Comparison of ENCODE assay signal across 10 cellular contexts in the genomic region with DNA sequence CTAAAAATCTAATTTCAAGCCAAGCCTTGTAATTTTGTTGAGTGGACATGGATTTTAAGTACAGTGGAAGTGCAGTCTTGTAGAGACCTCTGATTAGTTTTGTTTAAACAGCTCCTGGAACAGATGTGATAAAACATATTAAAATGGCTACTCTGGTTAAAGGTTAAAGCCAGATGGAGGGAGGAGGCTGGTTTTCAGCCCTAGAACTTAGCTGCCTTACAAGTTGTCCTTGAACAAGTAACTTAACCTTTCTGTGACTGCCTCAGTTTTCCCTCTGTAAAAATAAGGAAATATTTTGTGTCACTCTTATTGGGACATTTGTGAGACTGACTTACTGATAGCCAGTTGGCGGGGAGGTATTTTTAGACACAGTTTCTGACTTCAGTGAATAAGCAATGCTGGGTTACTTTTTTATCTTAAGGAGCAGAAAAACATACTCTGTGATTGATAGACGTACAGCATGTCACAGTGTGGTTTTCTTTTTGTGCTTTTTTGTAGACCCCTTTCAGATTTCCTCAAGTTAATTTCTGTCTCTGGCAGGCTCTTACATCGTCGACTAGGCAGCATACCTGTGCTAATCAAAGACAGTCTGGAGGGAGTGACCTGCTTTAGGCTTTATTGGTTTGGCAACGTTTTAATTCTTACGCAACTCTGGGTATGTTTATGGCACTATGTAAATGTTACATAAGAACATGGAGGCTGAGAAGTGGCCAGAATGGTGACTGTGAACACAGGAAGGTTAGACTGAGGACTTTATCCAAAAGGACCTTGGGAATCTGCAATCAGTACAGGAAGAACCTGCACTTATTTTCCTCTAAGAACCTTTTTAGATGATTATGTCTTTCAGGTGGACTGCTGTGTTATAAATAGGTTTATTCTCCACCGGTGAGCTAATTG. TPM values are rescaled to one million over a fixed set of nuclear protein-coding genes. Genes with fewer than 3 reads are reported as not detected.
DNase-seq lines count a peak whose midpoint lies in the region; ATAC-seq and TF ChIP-seq lines count a peak whose summit lies in the region.
"Had no signal": no experiment of that assay in that cellular context is flagged by ENCODE, and none has a peak within 500 bp of the region (broad histone marks: within the 10 kb centered on the region; RNA-seq: fewer than 3 reads in every experiment).

No MANE protein-coding gene starts in this region.

- peaks cover 0 to 5% (median 0%) of the 10 kb centered on the region in 5 donors for H3K36me3 Mint-ChIP-seq in naive thymus-derived CD4-positive, alpha-beta T cell

- intact Hi-C loops in colonic mucosa (cut with DNase I) = no loop called here
- intact Hi-C loops in naive thymus-derived CD4-positive, alpha-beta T cell (cut with micrococcal nuclease) = loop anchor here (1.0 to 10.0 kb wide), 3 partner anchors 8 to 1053 kb away; partner anchors contain the start of gene EIF4B (in 1 of the 2)

- peaks cover 25 to 64% (median 58%) of the 10 kb centered on the region in 7 donors for H3K4me1 Mint-ChIP-seq in naive thymus-derived CD4-positive, alpha-beta T cell

- H3K36me3 ChIP-seq in Loucy (ENCODE audit: insufficient read depth, low read length) (no peaks in the 10 kb centered on the region), colonic mucosa (no peaks in the 10 kb centered on the region)
- H3K36me3 ChIP-seq in naive thymus-derived CD4-positive, alpha-beta T cell (ENCODE audit: control insufficient read depth in 2 of 3, insufficient read depth in 3 of 3, low read length in 3 of 3) = peaks cover 0 to 5% (median 0%) of the 10 kb centered on the region in 3 experiments

- H3F3A ChIP-seq in Loucy (ENCODE audit: low read depth) = no peaks in the 10 kb centered on the region

- peaks cover 0 to 37% (median 0%) of the 10 kb centered on the region in 5 donors for H3K27me3 Mint-ChIP-seq in naive thymus-derived CD4-positive, alpha-beta T cell

- H3K9me3 Mint-ChIP-seq in naive thymus-derived CD4-positive, alpha-beta T cell = peaks cover 0 to 2% (median 0%) of the 10 kb centered on the region in 11 donors
- H3K9me3 Mint-ChIP-seq: HFFc6 had no signal

- H3K27me3 ChIP-seq in Loucy (ENCODE audit: insufficient read depth, low read length, poor library complexity, severe bottlenecking) = peaks cover 5% of the 10 kb centered on the region
- H3K27me3 ChIP-seq in colonic mucosa = no peaks in the 10 kb centered on the region
- H3K27me3 ChIP-seq in naive thymus-derived CD4-positive, alpha-beta T cell (ENCODE audit: control insufficient read depth in 2 of 2, insufficient read depth in 2 of 2, low read length in 2 of 2) = no peaks in the 10 kb centered on the region

- TF ChIP-seq CTCF in AG10803 (conservative IDR thresholded peaks at IDR 0.05; ENCODE audit: low read length) (no peak), Loucy (conservative IDR thresholded peaks at IDR 0.05; ENCODE audit: low read length) (no peak), colonic mucosa (IDR thresholded peaks at IDR 0.05) (no peak)

- H3K4me1 ChIP-seq in Loucy (ENCODE audit: insufficient read depth, low read length, poor library complexity, severe bottlenecking) (peaks cover 65% of the 10 kb centered on the region), colonic mucosa (peaks cover 17% of the 10 kb centered on the region)
- H3K4me1 ChIP-seq in naive thymus-derived CD4-positive, alpha-beta T cell (ENCODE audit: control insufficient read depth in 2 of 2, insufficient read depth in 2 of 2, low read length in 2 of 2) = peaks cover 16 to 20% of the 10 kb centered on the region in 2 donors

- no peak overlapping the region for H3K4me3 ChIP-seq in AG10803 (ENCODE audit: low read length)
- peak overlapping the region; percentile 99 for H3K4me3 ChIP-seq in Loucy (ENCODE audit: low read length, poor library complexity, severe bottlenecking)
- H3K4me3 ChIP-seq in colonic mucosa = no peak overlapping the region
- no peak overlapping the region for H3K4me3 ChIP-seq in naive thymus-derived CD4-positive, alpha-beta T cell (ENCODE audit: low read length)

- peaks cover 84% of the 10 kb centered on the region for H3K79me2 ChIP-seq in Loucy (ENCODE audit: insufficient read depth, low read length)

- H3K4me2 ChIP-seq in Loucy (ENCODE audit: low read depth, low read length, poor library complexity, severe bottlenecking) = peak overlapping the region; percentile 80

- no peaks in the 10 kb centered on the region for H3K9me3 ChIP-seq in Loucy (ENCODE audit: insufficient read depth, low read depth, low read length)
- no peaks in the 10 kb centered on the region for H3K9me3 ChIP-seq in colonic mucosa
- H3K9me3 ChIP-seq in naive thymus-derived CD4-positive, alpha-beta T cell (ENCODE audit: control insufficient read depth in 2 of 3, low read length in 3 of 3) = no peaks in the 10 kb centered on the region

- H3K9me2 ChIP-seq in Loucy (replicated peaks; ENCODE audit: low read depth, low read length) = no peaks in the 10 kb centered on the region

- H3K9ac ChIP-seq in Loucy (ENCODE audit: low read depth, low read length, poor library complexity, severe bottlenecking) = peak overlapping the region; percentile 98
- H3K9ac ChIP-seq in colonic mucosa (ENCODE audit: low read depth in 2 of 2, low read length in 2 of 2) = peak overlapping the region in 1 of 2 donors; percentile 100

- ATAC-seq in naive thymus-derived CD4-positive, alpha-beta T cell = no peak
- ATAC-seq in HG02970 (IDR thresholded peaks at IDR 0.05; ENCODE audit: low FRiP score, unreplicated experiment) = no peak

- peak overlapping the region in 5 of 10 donors; percentile 24 to 83 (median 73) for H3K4me3 Mint-ChIP-seq in naive thymus-derived CD4-positive, alpha-beta T cell
- H3K4me3 Mint-ChIP-seq: HFFc6 had no signal

- peak overlapping the region; percentile 88 for H3K27ac ChIP-seq in colonic mucosa
- peak overlapping the region; percentile 31 for H3K27ac ChIP-seq in naive thymus-derived CD4-positive, alpha-beta T cell (ENCODE audit: low read depth, low read length)

- H3K27ac Mint-ChIP-seq in naive thymus-derived CD4-positive, alpha-beta T cell = peak overlapping the region in 8 of 9 donors; percentile 4 to 77 (median 62)
- H3K27ac Mint-ChIP-seq: HFFc6 had no signal

- peaks cover 19% of the 10 kb centered on the region for H4K20me1 ChIP-seq in Loucy (ENCODE audit: insufficient read depth, low read length, poor library complexity, severe bottlenecking)

- CTCF ChIA-PET in naive thymus-derived CD4-positive, alpha-beta T cell (lab: Charles Lee) = interaction anchor here (1.8 kb wide), 1 partner anchor 20 kb away, joined by 6 read pairs; no protein-coding TSS in a partner anchor

- H2AFZ ChIP-seq in Loucy (ENCODE audit: low read length) = no peak overlapping the region

- peak; percentile 45 for DNase-seq in AG10803 (ENCODE audit: low read depth)
- DNase-seq in colonic mucosa = peak; percentile 73
- no peak for DNase-seq in naive thymus-derived CD4-positive, alpha-beta T cell
- DNase-seq in NAMALWA (ENCODE audit: low spot score) = no peak
- DNase-seq in GOT3 (lab: John Stamatoyannopoulos, UW) = no peak
- no peak for DNase-seq in T-helper 2 cell
- DNase-seq: HFFc6, NCI-H1436 treated with DMSO at 0.1 percent for 48 hours had no signal

- POLR2A ChIA-PET in naive thymus-derived CD4-positive, alpha-beta T cell (lab: Charles Lee) = interaction anchor here (0.8 kb wide), 1 partner anchor 10 kb away, joined by 3 read pairs; no protein-coding TSS in a partner anchor

RNA-seq across cellular contexts. Expression of gene ACVR1B, which starts 3.2 kb away (rescaled TPM):
- total RNA-seq in colonic mucosa = 10 to 100 TPM; 56.0 to 63.0 TPM
- total RNA-seq in naive thymus-derived CD4-positive, alpha-beta T cell = 10 to 100 TPM in 4 of 5 experiments, 1 to 10 TPM in 1; 4.9 to 14.8 (median 14.2) TPM
- 1 to 10 TPM; 2.5 to 2.9 TPM for polyA plus RNA-seq in naive thymus-derived CD4-positive, alpha-beta T cell

RNA-seq across cellular contexts. Expression of gene ACVRL1, which starts 47.4 kb away (rescaled TPM):
- 100 to 1,000 TPM; 121 to 162 TPM for total RNA-seq in colonic mucosa
- under 1 TPM in 2 of 5 experiments, not detected in 3; 0.64 to 0.70 TPM for total RNA-seq in naive thymus-derived CD4-positive, alpha-beta T cell
- polyA plus RNA-seq in naive thymus-derived CD4-positive, alpha-beta T cell = not detected

RNA-seq across cellular contexts. Expression of gene TAMALIN, which starts 52.0 kb away (rescaled TPM):
- 10 to 100 TPM in 1 of 2 donors, 1 to 10 TPM in 1; 5.0 to 15.2 TPM for total RNA-seq in colonic mucosa
- total RNA-seq in naive thymus-derived CD4-positive, alpha-beta T cell = 100 to 1,000 TPM in 2 of 5 experiments, 10 to 100 TPM in 2, 1 to 10 TPM in 1; 5.6 to 501 (median 33.7) TPM
- 1 to 10 TPM; 1.1 to 1.3 TPM for polyA plus RNA-seq in naive thymus-derived CD4-positive, alpha-beta T cell

Comparison
In these comparisons a context has a peak if more than half of its experiments do, and no peak if none do; other contexts are left out.
1. DNase-seq: peak in AG10803 (single experiment) and colonic mucosa (single experiment); none in naive thymus-derived CD4-positive, alpha-beta T cell (0 of 9), NAMALWA (single experiment), GOT3 (single experiment) and T-helper 2 cell (0 of 5).
2. RNA of gene ACVRL1, which starts 47.4 kb away (total RNA-seq): 121 to 162 TPM in colonic mucosa; 0.64 to 0.70 TPM in naive thymus-derived CD4-positive, alpha-beta T cell; every median in the first group is over 10 times any median in the second.